In the genomic region with DNA sequence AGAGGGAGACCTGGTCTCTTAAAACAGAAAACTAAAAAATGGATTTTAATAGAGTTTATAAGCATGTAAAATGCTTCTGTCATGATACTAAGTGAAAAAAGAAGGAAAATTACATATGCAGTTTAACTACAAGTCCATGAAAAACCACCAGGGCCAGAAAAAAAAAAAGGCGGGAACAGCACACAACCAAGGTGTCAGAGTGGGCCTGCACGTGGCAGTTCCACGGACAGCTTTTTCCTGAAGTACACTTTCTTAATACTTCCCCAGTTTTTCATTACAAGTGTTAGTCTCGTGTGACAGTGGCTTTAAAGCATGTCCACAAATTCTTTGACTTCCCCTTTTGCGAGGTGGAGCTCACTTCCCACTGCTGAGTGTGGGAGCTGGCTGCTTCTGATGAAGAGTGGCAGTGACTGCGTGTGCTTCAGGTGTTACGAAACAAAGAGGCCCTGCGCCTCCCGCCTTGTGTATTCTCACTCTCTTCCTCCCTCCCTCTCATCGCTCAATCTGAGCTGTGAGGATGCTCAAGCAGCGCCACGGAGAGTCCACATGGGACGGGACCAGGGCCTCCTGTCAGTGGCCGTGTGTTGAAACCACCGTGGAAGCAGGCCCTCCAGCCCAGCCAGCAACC, we compare ENCODE assay signal across 11 cellular contexts. TPM values are rescaled to one million over a fixed set of nuclear protein-coding genes. Genes with fewer than 3 reads are reported as not detected.
A peak's percentile ranks its signal among the peaks of the same experiment; 100 is the strongest.
DNase-seq lines count a peak whose midpoint lies in the region; ATAC-seq and TF ChIP-seq lines count a peak whose summit lies in the region.
"Had no signal": no experiment of that assay in that cellular context is flagged by ENCODE, and none has a peak within 500 bp of the region (broad histone marks: within the 10 kb centered on the region; RNA-seq: fewer than 3 reads in every experiment).

No MANE protein-coding gene starts in this region.

- H3K9me3 Mint-ChIP-seq in activated CD4-positive, alpha-beta T cell treated with anti-CD3 and anti-CD28 coated beads, Interleukin-2, amount 10 ng/mL, durations not matched to agents 24 days and 14 days: no peaks in the 10 kb centered on the region
- no peaks in the 10 kb centered on the region for H3K9me3 Mint-ChIP-seq in naive B cell
- H3K9me3 Mint-ChIP-seq: activated CD4-positive, alpha-beta memory T cell treated with anti-CD3 and anti-CD28 coated beads, Interleukin-2, amount 10 ng/mL, durations not matched to agents 7 days and 5 days; memory B cell had no signal

- no peak for TF ChIP-seq CTCF in epithelial cell of esophagus (IDR thresholded peaks at IDR 0.05; ENCODE audit: insufficient read depth, low read depth, low read length, missing control alignments)

- H3K27ac Mint-ChIP-seq in activated CD4-positive, alpha-beta T cell treated with anti-CD3 and anti-CD28 coated beads, Interleukin-2, amount 10 ng/mL, durations not matched to agents 24 days and 14 days: peak overlapping the region; percentile 11
- H3K27ac Mint-ChIP-seq in naive B cell: peak overlapping the region in 5 of 6 donors; percentile 9 to 86 (median 72)
- H3K27ac Mint-ChIP-seq: activated CD4-positive, alpha-beta memory T cell treated with anti-CD3 and anti-CD28 coated beads, Interleukin-2, amount 10 ng/mL, durations not matched to agents 7 days and 5 days; memory B cell had no signal

- intact Hi-C loops in activated CD4-positive, alpha-beta T cell treated with anti-CD3 and anti-CD28 coated beads, Interleukin-2, amount 10 ng/mL, durations not matched to agents 24 days and 14 days (cut with micrococcal nuclease): no loop called here

- no peak for DNase-seq in activated CD4-positive, alpha-beta T cell treated with anti-CD3 and anti-CD28 coated beads, Interleukin-2, amount 10 ng/mL, durations not matched to agents 24 days and 14 days
- DNase-seq in activated CD4-positive, alpha-beta T cell treated with anti-CD3 and anti-CD28 coated beads, Interleukin-2, amount 50 U/mL, for 1 hour: no peak
- DNase-seq in epithelial cell of esophagus (ENCODE audit: low read depth) (peak; percentile 21), naive B cell (peak; percentile 46), HCEC 1CT (no peak)
- DNase-seq in effector CD4-positive, alpha-beta T cell: no peak
- no peak for DNase-seq in stimulated activated CD4-positive, alpha-beta T cell treated with anti-CD3 and anti-CD28 coated beads, Interleukin-2, amount 100 ng/mL, for 24 hours
- DNase-seq: activated CD4-positive, alpha-beta memory T cell treated with anti-CD3 and anti-CD28 coated beads, Interleukin-2, amount 10 ng/mL, durations not matched to agents 7 days and 5 days; GOT3 had no signal

- no peaks in the 10 kb centered on the region for H3K27me3 Mint-ChIP-seq in activated CD4-positive, alpha-beta T cell treated with anti-CD3 and anti-CD28 coated beads, Interleukin-2, amount 10 ng/mL, durations not matched to agents 24 days and 14 days
- no peaks in the 10 kb centered on the region for H3K27me3 Mint-ChIP-seq in naive B cell
- H3K27me3 Mint-ChIP-seq: activated CD4-positive, alpha-beta memory T cell treated with anti-CD3 and anti-CD28 coated beads, Interleukin-2, amount 10 ng/mL, durations not matched to agents 7 days and 5 days; memory B cell had no signal

- H3K4me1 Mint-ChIP-seq in activated CD4-positive, alpha-beta T cell treated with anti-CD3 and anti-CD28 coated beads, Interleukin-2, amount 10 ng/mL, durations not matched to agents 24 days and 14 days: peaks cover 31% of the 10 kb centered on the region
- H3K4me1 Mint-ChIP-seq in naive B cell: peaks cover 32 to 60% (median 49%) of the 10 kb centered on the region in 3 donors

- peak; percentile 40 to 50 for ATAC-seq in naive B cell (ENCODE audit: low read depth in 2 of 2)
- no peak for ATAC-seq in HG03520 (IDR thresholded peaks at IDR 0.05; ENCODE audit: unreplicated experiment)

- H3K4me3 ChIP-seq in epithelial cell of esophagus (ENCODE audit: low read length): no peak overlapping the region

- H3K4me3 Mint-ChIP-seq in activated CD4-positive, alpha-beta T cell treated with anti-CD3 and anti-CD28 coated beads, Interleukin-2, amount 10 ng/mL, durations not matched to agents 24 days and 14 days: no peak overlapping the region
- H3K4me3 Mint-ChIP-seq in naive B cell: peak overlapping the region in 6 of 8 donors; percentile 40 to 78 (median 56)
- H3K4me3 Mint-ChIP-seq: activated CD4-positive, alpha-beta memory T cell treated with anti-CD3 and anti-CD28 coated beads, Interleukin-2, amount 10 ng/mL, durations not matched to agents 7 days and 5 days; memory B cell had no signal

- peaks cover 5% of the 10 kb centered on the region for H3K36me3 Mint-ChIP-seq in activated CD4-positive, alpha-beta T cell treated with anti-CD3 and anti-CD28 coated beads, Interleukin-2, amount 10 ng/mL, durations not matched to agents 24 days and 14 days (ENCODE audit: low read depth)
- no peaks in the 10 kb centered on the region for H3K36me3 Mint-ChIP-seq in naive B cell

RNA-seq across cellular contexts. Expression of a gene that starts 16.4 kb away (rescaled TPM):
- 31.0 and 40.1 TPM in 2 replicates for total RNA-seq in activated CD4-positive, alpha-beta T cell treated with anti-CD3 and anti-CD28 coated beads, Interleukin-2, amount 10 ng/mL, durations not matched to agents 24 days and 14 days
- polyA plus RNA-seq in naive B cell (ENCODE audit: low read depth in 6 of 6): 10 to 100 TPM in 2 of 6 donors, 1 to 10 TPM in 4; 4.9 to 11.5 (median 8.2) TPM

RNA-seq across cellular contexts. Expression of a gene that starts 46.3 kb away (rescaled TPM):
- total RNA-seq in activated CD4-positive, alpha-beta T cell treated with anti-CD3 and anti-CD28 coated beads, Interleukin-2, amount 10 ng/mL, durations not matched to agents 24 days and 14 days: 48.0 and 48.6 TPM in 2 replicates
- polyA plus RNA-seq in naive B cell (ENCODE audit: low read depth in 6 of 6): 10 to 100 TPM; 10.4 to 27.8 (median 15.9) TPM

Comparison
In these comparisons a context has a peak if more than half of its experiments do, and no peak if none do; other contexts are left out.
1. DNase-seq: peak in epithelial cell of esophagus (single experiment) and naive B cell (single experiment); none in activated CD4-positive, alpha-beta T cell treated with anti-CD3 and anti-CD28 coated beads, Interleukin-2, amount 10 ng/mL, durations not matched to agents 24 days and 14 days (single experiment), activated CD4-positive, alpha-beta T cell treated with anti-CD3 and anti-CD28 coated beads, Interleukin-2, amount 50 U/mL, for 1 hour (single experiment), effector CD4-positive, alpha-beta T cell (single experiment), stimulated activated CD4-positive, alpha-beta T cell treated with anti-CD3 and anti-CD28 coated beads, Interleukin-2, amount 100 ng/mL, for 24 hours (0 of 2) and HCEC 1CT (single experiment).